ENCODE assay signal across 9 cellular contexts in the genomic region with DNA sequence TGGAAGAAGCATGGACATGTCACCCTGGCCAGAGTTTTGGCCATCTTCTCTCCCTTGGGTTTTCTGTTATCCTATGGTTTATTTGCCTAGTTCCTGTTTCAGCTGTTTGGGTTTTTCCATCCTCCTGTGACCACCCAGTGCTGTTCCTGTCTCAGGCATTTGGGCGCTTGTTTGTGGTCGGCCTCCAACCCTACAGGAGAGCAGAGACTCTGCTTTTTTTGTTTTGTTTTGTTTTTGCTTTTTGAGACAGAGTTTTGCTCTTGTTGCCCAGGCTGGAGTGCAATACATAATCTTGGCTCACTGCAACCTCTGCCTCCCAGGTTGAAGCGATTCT. TPM values are rescaled to one million over a fixed set of nuclear protein-coding genes. Genes with fewer than 3 reads are reported as not detected.
DNase-seq lines count a peak whose midpoint lies in the region; TF ChIP-seq lines count a peak whose summit lies in the region.
"Had no signal": no experiment of that assay in that cellular context is flagged by ENCODE, and none has a peak within 500 bp of the region (broad histone marks: within the 10 kb centered on the region; RNA-seq: fewer than 3 reads in every experiment).

No MANE protein-coding gene starts in this region.

- peaks cover 49% of the 10 kb centered on the region for H3K4me1 Mint-ChIP-seq in activated naive CD4-positive, alpha-beta T cell treated with anti-CD3 and anti-CD28 coated beads, Interleukin-2, amount 10 ng/mL, durations not matched to agents 7 days and 5 days

- no peak for TF ChIP-seq POLR2A in transverse colon (IDR thresholded peaks at IDR 0.05)

- peak overlapping the region; percentile 80 for H3K4me3 Mint-ChIP-seq in activated naive CD4-positive, alpha-beta T cell treated with anti-CD3 and anti-CD28 coated beads, Interleukin-2, amount 10 ng/mL, durations not matched to agents 7 days and 5 days

- peak overlapping the region; percentile 71 for H3K4me2 ChIP-seq in OCI-LY7 (ENCODE audit: low read length)

- H3K9me3 ChIP-seq in OCI-LY7 (ENCODE audit: low read length): no peaks in the 10 kb centered on the region
- no peaks in the 10 kb centered on the region for H3K9me3 ChIP-seq in effector memory CD4-positive, alpha-beta T cell (ENCODE audit: control insufficient read depth, low read length)
- no peaks in the 10 kb centered on the region for H3K9me3 ChIP-seq in transverse colon

- H2AFZ ChIP-seq in OCI-LY7 (ENCODE audit: low read length): no peak overlapping the region

- no TSS peak for BruUV-seq in OCI-LY7 (replicated peaks; lab: Mats Ljungman, UMichigan)

- TF ChIP-seq EP300 in transverse colon (IDR thresholded peaks at IDR 0.05; ENCODE audit: low read depth): no peak

- intact Hi-C loops in OCI-LY7 (cut with micrococcal nuclease; ENCODE audit: unreplicated experiment): no loop called here
- intact Hi-C loops in transverse colon (cut with DNase I; ENCODE audit: low total_unique reads): no loop called here

- no peaks in the 10 kb centered on the region for H3K27me3 Mint-ChIP-seq in activated naive CD4-positive, alpha-beta T cell treated with anti-CD3 and anti-CD28 coated beads, Interleukin-2, amount 10 ng/mL, durations not matched to agents 7 days and 5 days

- H3K27ac Mint-ChIP-seq in activated naive CD4-positive, alpha-beta T cell treated with anti-CD3 and anti-CD28 coated beads, Interleukin-2, amount 10 ng/mL, durations not matched to agents 7 days and 5 days: peak overlapping the region; percentile 73

- 0 out of 2 replicates have a peak, but pooled peaks cover 7% of the 10 kb centered on the region for H4K20me1 ChIP-seq in OCI-LY7 (ENCODE audit: insufficient read depth, low read length)

- peaks cover 32% of the 10 kb centered on the region for H3K4me1 ChIP-seq in OCI-LY7 (ENCODE audit: insufficient read depth, low read length, poor library complexity, severe bottlenecking)
- peaks cover 28% of the 10 kb centered on the region for H3K4me1 ChIP-seq in effector memory CD4-positive, alpha-beta T cell (ENCODE audit: control insufficient read depth, insufficient read depth, low read length, poor library complexity, severe bottlenecking)
- H3K4me1 ChIP-seq in transverse colon: peaks cover 10 to 36% (median 26%) of the 10 kb centered on the region in 4 donors

- H3K27ac ChIP-seq in OCI-LY7 (ENCODE audit: low read depth, low read length, poor library complexity, severe bottlenecking) (no peak overlapping the region), transverse colon (peak overlapping the region in 3 of 4 donors; percentile 23 to 100 (median 95))
- H3K27ac ChIP-seq in effector memory CD4-positive, alpha-beta T cell (ENCODE audit: insufficient read depth, low read length, poor library complexity, severe bottlenecking): peak overlapping the region; percentile 21

- H3K4me3 ChIP-seq in OCI-LY7 (ENCODE audit: low read depth, low read length, poor library complexity, severe bottlenecking) (peak overlapping the region; percentile 92), transverse colon (no peak overlapping the region)
- no peak overlapping the region for H3K4me3 ChIP-seq in effector memory CD4-positive, alpha-beta T cell (ENCODE audit: insufficient read depth, low read depth, low read length, poor library complexity, severe bottlenecking)

- POLR2A ChIA-PET in OCI-LY7 (lab: Charles Lee): interaction anchor here (0.9 kb wide), 1 partner anchor 19 kb away, joined by 3 read pairs; no protein-coding TSS in a partner anchor

- WGBS in transverse colon (ENCODE audit: low coverage in 1 of 2), 2 donors: 81 to 95% methylated on average over 3 of the region's 3 CpGs

- H3K9me2 ChIP-seq in OCI-LY7 (ENCODE audit: insufficient read depth, low read length): no peaks in the 10 kb centered on the region

- H3K27me3 ChIP-seq in effector memory CD4-positive, alpha-beta T cell (replicated peaks; ENCODE audit: control insufficient read depth, insufficient read depth, low read length, poor library complexity, severe bottlenecking): no peaks in the 10 kb centered on the region
- no peaks in the 10 kb centered on the region for H3K27me3 ChIP-seq in transverse colon

- H3K36me3 Mint-ChIP-seq in activated naive CD4-positive, alpha-beta T cell treated with anti-CD3 and anti-CD28 coated beads, Interleukin-2, amount 10 ng/mL, durations not matched to agents 7 days and 5 days: peaks cover 14% of the 10 kb centered on the region

- in situ Hi-C loops in transverse colon (cut with MboI; ENCODE audit: low pct_ligation_motif_present in 1 of 4, low pct_unique_long_range_greater_than_20kb in 1 of 4, low sequenced_read_pairs in 3 of 4): loop anchor here in 3 of 4 donors (25.0 kb wide), 3 partner anchors 263 to 413 kb away; a partner anchor contains a TSS

- H3K79me2 ChIP-seq in OCI-LY7 (ENCODE audit: insufficient read depth, low read depth, low read length): peaks cover 38% of the 10 kb centered on the region

- CTCF ChIA-PET in activated naive CD4-positive, alpha-beta T cell treated with anti-CD3 and anti-CD28 coated beads, Interleukin-2, amount 10 ng/mL, durations not matched to agents 7 days and 5 days (lab: Charles Lee): interaction anchor here (1.0 kb wide), 1 partner anchor 85 kb away, joined by 3 read pairs; no protein-coding TSS in a partner anchor
- CTCF ChIA-PET in OCI-LY7 (lab: Charles Lee; ENCODE audit: unreplicated experiment): no interaction called here

- DNase-seq in activated naive CD4-positive, alpha-beta T cell treated with anti-CD3 and anti-CD28 coated beads, Interleukin-2, amount 10 ng/mL, durations not matched to agents 7 days and 5 days: no peak
- DNase-seq in activated naive CD4-positive, alpha-beta T cell treated with Interleukin-2 at 50 U/mL for 16 hours: no peak
- DNase-seq in OCI-LY7 (ENCODE audit: low spot score) (no peak), transverse colon (no peak), putamen (ENCODE audit: low spot score) (no peak), RKO (ENCODE audit: low spot score) (no peak), GM19238 (ENCODE audit: insufficient read length, low spot score) (no peak)
- DNase-seq in effector memory CD4-positive, alpha-beta T cell: no peak
- DNase-seq: activated CD8-positive, alpha-beta memory T cell treated with anti-CD3 and anti-CD28 coated beads, Interleukin-2, amount 50 U/mL, for 48 hours had no signal

- no peaks in the 10 kb centered on the region for H3K9me3 Mint-ChIP-seq in activated naive CD4-positive, alpha-beta T cell treated with anti-CD3 and anti-CD28 coated beads, Interleukin-2, amount 10 ng/mL, durations not matched to agents 7 days and 5 days

- H3K36me3 ChIP-seq in OCI-LY7 (ENCODE audit: insufficient read depth, low read length) (peaks cover 4% of the 10 kb centered on the region), transverse colon (no peaks in the 10 kb centered on the region)
- no peaks in the 10 kb centered on the region for H3K36me3 ChIP-seq in effector memory CD4-positive, alpha-beta T cell (ENCODE audit: control insufficient read depth, insufficient read depth, low read length)

- TF ChIP-seq CTCF in OCI-LY7 (conservative IDR thresholded peaks at IDR 0.05; ENCODE audit: low read length): no peak
- TF ChIP-seq CTCF in transverse colon (IDR thresholded peaks at IDR 0.05): no peak

RNA-seq across cellular contexts. Expression of gene ZC3H7A, which starts 3.3 kb away (rescaled TPM):
- total RNA-seq in OCI-LY7 (2014; rRNA removed; shearing (Covaris generic)): 28.6 and 32.1 TPM in 2 replicates
- total RNA-seq in OCI-LY7 (2022): 68.6 and 89.0 TPM in 2 replicates
- total RNA-seq in transverse colon: 10 to 100 TPM; 38.1 to 92.0 (median 63.3) TPM

RNA-seq across cellular contexts. Expression of gene RSL1D1, which starts 51.0 kb away (rescaled TPM):
- 104 and 176 TPM in 2 replicates for total RNA-seq in OCI-LY7 (2014; rRNA removed; shearing (Covaris generic))
- 229 and 252 TPM in 2 replicates for total RNA-seq in OCI-LY7 (2022)
- total RNA-seq in transverse colon: 100 to 1,000 TPM in 1 of 4 donors, 10 to 100 TPM in 3; 41.5 to 120 (median 65.9) TPM

RNA-seq across cellular contexts. Expression of gene TXNDC11, which starts 57.7 kb away (rescaled TPM):
- 79.8 and 96.0 TPM in 2 replicates for total RNA-seq in OCI-LY7 (2014; rRNA removed; shearing (Covaris generic))
- total RNA-seq in OCI-LY7 (2022) (88.6 and 96.7 TPM in 2 replicates), transverse colon (100 to 1,000 TPM in 1 of 4 donors, 10 to 100 TPM in 3; 66.8 to 105 (median 71.1) TPM)
